12 cellular contexts compared by ENCODE assay signal in the genomic region with DNA sequence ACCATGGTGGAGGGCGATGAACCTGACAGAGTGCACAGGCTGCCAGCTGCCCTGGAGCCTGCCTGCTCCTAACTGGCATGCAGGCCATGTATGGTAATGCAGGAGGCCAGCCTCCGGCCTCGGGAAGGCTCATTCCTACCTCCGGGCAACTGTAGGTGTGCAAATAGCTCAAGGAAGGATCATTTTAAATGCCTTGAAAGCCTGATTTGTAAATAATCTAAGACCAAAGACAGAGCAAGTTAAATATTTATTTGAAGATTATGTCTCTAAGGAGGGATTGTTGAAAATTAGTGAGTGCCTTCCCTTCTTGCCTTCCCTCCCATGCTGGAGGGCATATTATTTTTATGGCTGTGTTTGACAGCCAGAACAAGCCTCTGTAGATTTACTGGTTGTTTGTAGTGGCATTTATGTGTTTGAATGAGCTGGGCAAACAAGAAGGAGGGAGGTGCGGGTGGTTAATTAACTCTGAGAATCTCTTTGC.
A peak's percentile ranks its signal among the peaks of the same experiment; 100 is the strongest.
DNase-seq lines count a peak whose midpoint lies in the region; ATAC-seq and TF ChIP-seq lines count a peak whose summit lies in the region.
"Had no signal": no experiment of that assay in that cellular context is flagged by ENCODE, and none has a peak within 500 bp of the region (broad histone marks: within the 10 kb centered on the region; RNA-seq: fewer than 3 reads in every experiment).

No MANE protein-coding gene starts in this region.

- no peak for TF ChIP-seq EP300 in stomach (IDR thresholded peaks at IDR 0.05)

- DNase-seq in NCI-H2196 (lab: John Stamatoyannopoulos, UW; ENCODE audit: unreplicated experiment) (peak; percentile 5), NCI-H2196 treated with DMSO at 0.1 percent for 48 hours (lab: John Stamatoyannopoulos, UW; ENCODE audit: unreplicated experiment) (no peak), NCI-H69 (lab: John Stamatoyannopoulos, UW) (peak; percentile 46), islet precursor cell (peak; percentile 72), stomach (peak; percentile 34), nucleus accumbens (lab: John Stamatoyannopoulos, UW) (no peak), KBM-7 (no peak)
- DNase-seq: activated CD4-positive, alpha-beta T cell treated with anti-CD3 and anti-CD28 coated beads for 48 hours; T-cell; thyroid gland had no signal

- no peaks in the 10 kb centered on the region for H3K9me3 ChIP-seq in stomach
- H3K9me3 ChIP-seq: thyroid gland had no signal

- no peak for ATAC-seq in GM18511 (IDR thresholded peaks at IDR 0.05; ENCODE audit: unreplicated experiment)
- ATAC-seq: T-cell had no signal

- TF ChIP-seq POLR2A in stomach (IDR thresholded peaks at IDR 0.05): no peak

- H3K4me3 ChIP-seq in stomach: no peak overlapping the region
- H3K4me3 ChIP-seq: skin epidermis, thyroid gland had no signal

- WGBS in stomach, 5 donors: 29 to 62% (median 45%) methylated on average over 5 of the region's 5 CpGs

- H3K27ac ChIP-seq in stomach: no peak overlapping the region
- H3K27ac ChIP-seq: skin epidermis, thyroid gland had no signal

- no peaks in the 10 kb centered on the region for H3K36me3 ChIP-seq in stomach
- H3K36me3 ChIP-seq: thyroid gland had no signal

- no peaks in the 10 kb centered on the region for H3K27me3 ChIP-seq in stomach
- H3K27me3 ChIP-seq: thyroid gland had no signal

- TF ChIP-seq CTCF in stomach (IDR thresholded peaks at IDR 0.05): peak in 2 of 7 experiments; percentile 21 to 24

- H3K4me1 ChIP-seq in stomach: peaks cover 0 to 15% (median 11%) of the 10 kb centered on the region in 4 donors
- H3K4me1 ChIP-seq: thyroid gland had no signal

- in situ Hi-C loops in KBM-7 (cut with MboI; ENCODE audit: low pct_unique_long_range_greater_than_20kb, low sequenced_read_pairs): no loop called here

- intact Hi-C loops in stomach (cut with DNase I; ENCODE audit: low total_unique reads): no loop called here

Comparison
In these comparisons a context has a peak if more than half of its experiments do, and no peak if none do; other contexts are left out.
1. DNase-seq: peak in NCI-H2196 (single experiment), NCI-H69 (single experiment), islet precursor cell (single experiment) and stomach (single experiment); none in NCI-H2196 treated with DMSO at 0.1 percent for 48 hours (single experiment), nucleus accumbens (0 of 56) and KBM-7 (single experiment).